ENCODE assay signal across 8 cellular contexts in the genomic region with DNA sequence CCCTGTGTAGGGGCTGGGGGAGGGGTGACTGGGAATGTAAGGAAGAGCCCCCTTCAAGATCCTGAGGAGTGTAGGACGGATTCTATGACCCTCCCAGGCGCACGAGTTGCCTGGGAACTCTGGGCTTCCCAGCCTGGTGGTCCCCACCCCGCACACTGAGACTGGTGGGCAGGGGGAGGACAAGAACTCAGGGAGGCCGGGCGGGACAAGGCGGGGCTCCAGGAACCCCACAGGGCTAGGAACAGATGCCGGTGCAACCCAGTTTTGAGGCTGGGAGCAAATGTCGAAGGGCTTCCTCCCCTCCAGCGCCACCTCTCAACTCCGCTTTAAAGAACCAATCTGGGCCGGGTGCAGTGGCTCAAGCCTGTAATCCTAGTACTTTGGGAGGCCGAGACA. TPM values are rescaled to one million over a fixed set of nuclear protein-coding genes. Genes with fewer than 3 reads are reported as not detected.
DNase-seq lines count a peak whose midpoint lies in the region; ATAC-seq and TF ChIP-seq lines count a peak whose summit lies in the region.

No MANE protein-coding gene starts in this region.

- H3K4me3 ChIP-seq in AG04449 (ENCODE audit: low read depth, low read length) (peak overlapping the region; percentile 70), Karpas-422 (ENCODE audit: low read length) (peak overlapping the region; percentile 95), duodenal mucosa (ENCODE audit: low read depth in 1 of 2, low read length in 2 of 2) (peak overlapping the region; percentile 91 to 92)

- peaks cover 11% of the 10 kb centered on the region for H3K36me3 Mint-ChIP-seq in nephron progenitor cell (ENCODE audit: low read depth)

- POLR2A ChIA-PET in AG04449 (lab: Yijun Ruan, JAX) = interaction anchor here (1.5 kb wide), 1 partner anchor 14 kb away, joined by 4 read pairs; no protein-coding TSS in a partner anchor

- no peak overlapping the region for H2AFZ ChIP-seq in Karpas-422 (ENCODE audit: low read length)

- CTCF ChIA-PET in AG04449 (lab: Yijun Ruan, JAX) = interaction anchor here (0.8 to 3.1 kb wide), 2 partner anchors 21 to 34 kb away, joined by 4 to 11 read pairs; no protein-coding TSS in a partner anchor

- peaks cover 22% of the 10 kb centered on the region for H4K20me1 ChIP-seq in Karpas-422 (ENCODE audit: insufficient read depth, low read depth, low read length)

- H3K4me3 Mint-ChIP-seq in nephron progenitor cell = peak overlapping the region; percentile 91

- H3K4me2 ChIP-seq in Karpas-422 (ENCODE audit: low read depth, low read length, poor library complexity, severe bottlenecking) = peak overlapping the region; percentile 81

- peaks cover 3% of the 10 kb centered on the region for H3K27me3 Mint-ChIP-seq in nephron progenitor cell (ENCODE audit: low read depth, poor library complexity)

- peaks cover 58% of the 10 kb centered on the region for H3K4me1 Mint-ChIP-seq in nephron progenitor cell

- no peak overlapping the region for H3K27ac ChIP-seq in Karpas-422 (ENCODE audit: low read length)
- H3K27ac ChIP-seq in duodenal mucosa (ENCODE audit: low read depth, low read length) = peak overlapping the region; percentile 98

- H3K79me2 ChIP-seq in Karpas-422 (ENCODE audit: low read length) = peaks cover 43% of the 10 kb centered on the region

- DNase-seq in AG04449 (ENCODE audit: low read depth, low spot score) = no peak
- DNase-seq in Karpas-422 = no peak
- no peak for DNase-seq in nephron progenitor cell
- DNase-seq in retina = no peak
- DNase-seq in D341Med (ENCODE audit: low spot score) = no peak
- DNase-seq in nucleus accumbens (lab: John Stamatoyannopoulos, UW) = no peak

- H3K9me3 Mint-ChIP-seq in nephron progenitor cell = no peaks in the 10 kb centered on the region

- no peak for ATAC-seq in esophagus mucosa

- no peaks in the 10 kb centered on the region for H3K27me3 ChIP-seq in Karpas-422 (ENCODE audit: low read length)
- no peaks in the 10 kb centered on the region for H3K27me3 ChIP-seq in duodenal mucosa (ENCODE audit: control insufficient read depth in 1 of 2, insufficient read depth in 2 of 2, low read length in 2 of 2)

- H3K36me3 ChIP-seq in Karpas-422 (ENCODE audit: insufficient read depth, low read length) (peaks cover 12% of the 10 kb centered on the region; the same call in 1 of the 2 replicates), duodenal mucosa (ENCODE audit: control insufficient read depth in 1 of 2, insufficient read depth in 2 of 2, low read length in 2 of 2) (peaks cover 0 to 2% of the 10 kb centered on the region in 2 donors)

- H3K27ac Mint-ChIP-seq in nephron progenitor cell = peak overlapping the region; percentile 99

- H3K9ac ChIP-seq in Karpas-422 (ENCODE audit: low read length) (peak overlapping the region; percentile 99), duodenal mucosa (ENCODE audit: low read depth in 1 of 2, low read length in 2 of 2) (peak overlapping the region; percentile 84 to 92)

- H3K4me1 ChIP-seq in Karpas-422 (ENCODE audit: low read length) (peaks cover 26% of the 10 kb centered on the region), duodenal mucosa (ENCODE audit: control insufficient read depth in 1 of 2, insufficient read depth in 2 of 2, low read length in 2 of 2) (peaks cover 30 to 35% of the 10 kb centered on the region in 2 donors)

- H3K9me2 ChIP-seq in Karpas-422 (replicated peaks; ENCODE audit: insufficient read depth, low read length) = no peaks in the 10 kb centered on the region

- H3K9me3 ChIP-seq in Karpas-422 (ENCODE audit: low read length) (no peaks in the 10 kb centered on the region), duodenal mucosa (ENCODE audit: control insufficient read depth in 1 of 2, low read length in 2 of 2) (no peaks in the 10 kb centered on the region)

- TF ChIP-seq CTCF in AG04449 (IDR thresholded peaks at IDR 0.05; ENCODE audit: insufficient read depth, low read length, missing control alignments) (no peak), nephron progenitor cell (IDR thresholded peaks at IDR 0.05) (no peak)

RNA-seq across cellular contexts. Expression of gene VDAC1, which starts 1.3 kb away (rescaled TPM):
- 218 and 303 TPM in 2 replicates for total RNA-seq in Karpas-422 (2014; rRNA removed; shearing (Covaris generic); ENCODE audit: low replicate concordance)
- total RNA-seq in esophagus mucosa = 154 TPM

RNA-seq across cellular contexts. Expression of gene C5orf15, which starts 37.7 kb away (rescaled TPM):
- 20.5 and 57.4 TPM in 2 replicates for total RNA-seq in Karpas-422 (2014; rRNA removed; shearing (Covaris generic); ENCODE audit: low replicate concordance)
- total RNA-seq in esophagus mucosa = 14.3 TPM
